In the genomic region with DNA sequence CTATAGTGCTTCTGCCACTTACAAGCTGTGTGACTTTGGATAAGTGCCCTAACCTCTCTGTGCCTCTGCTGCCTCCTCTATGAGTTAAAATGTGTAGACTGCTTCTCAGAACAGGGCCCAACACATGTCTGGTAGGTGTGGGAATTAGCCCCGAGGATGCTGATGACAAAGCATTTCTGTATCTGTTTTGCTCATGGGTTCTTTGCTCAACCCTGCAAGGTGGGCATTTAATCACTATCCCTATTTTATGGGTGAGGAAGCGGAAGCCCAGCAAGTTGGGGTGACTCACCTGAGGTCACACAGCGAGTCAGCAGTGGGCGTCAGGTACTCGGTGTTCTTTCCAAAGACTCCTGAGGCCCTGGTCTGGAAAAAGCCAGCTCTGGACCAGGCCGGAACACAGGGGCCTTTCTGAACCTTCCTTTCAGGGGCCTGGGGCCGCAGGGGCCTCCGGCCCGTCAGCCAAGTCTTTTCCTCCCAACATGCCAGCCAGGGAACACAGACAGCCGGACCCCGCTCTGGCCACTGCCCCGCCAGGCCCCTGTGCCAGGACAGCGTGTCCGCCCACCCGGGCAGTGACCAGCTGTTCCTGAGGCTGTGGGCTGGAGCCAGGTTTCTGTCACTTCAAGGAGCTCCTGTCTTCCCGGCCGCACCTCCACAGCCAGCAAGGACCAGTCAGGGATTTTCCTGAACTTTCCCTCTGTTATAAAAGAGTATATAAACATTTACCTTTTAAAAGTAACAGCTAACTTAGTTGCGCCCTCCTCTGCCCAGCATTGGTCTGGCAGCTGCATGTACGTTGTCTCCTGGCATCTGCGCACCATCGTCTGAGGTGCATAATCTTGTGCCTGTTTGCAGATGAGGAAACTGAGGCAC, we compare ENCODE assay signal across 9 cellular contexts.
DNase-seq lines count a peak whose midpoint lies in the region; ATAC-seq, FAIRE-seq and TF ChIP-seq lines count a peak whose summit lies in the region.
"Had no signal": no experiment of that assay in that cellular context is flagged by ENCODE, and none has a peak within 500 bp of the region (broad histone marks: within the 10 kb centered on the region; RNA-seq: fewer than 3 reads in every experiment).

No MANE protein-coding gene starts in this region.

- TF ChIP-seq CTCF in fibroblast of mammary gland (conservative IDR thresholded peaks at IDR 0.05; ENCODE audit: control insufficient read depth, insufficient read depth, low read depth, low read length), result peak; percentile 45
- peak in 2 of 4 donors; percentile 13 to 27 for TF ChIP-seq CTCF in pancreas (IDR thresholded peaks at IDR 0.05)

- no peaks in the 10 kb centered on the region for H3K27me3 Mint-ChIP-seq in T-helper 17 cell

- H3K4me1 ChIP-seq in SJCRH30, result peaks cover 21% of the 10 kb centered on the region
- H3K4me1 ChIP-seq in pancreas, result peaks cover 0 to 10% (median 0%) of the 10 kb centered on the region in 3 donors

- no peaks in the 10 kb centered on the region for H3K27me3 ChIP-seq in SJCRH30
- no peaks in the 10 kb centered on the region for H3K27me3 ChIP-seq in pancreas

- no peaks in the 10 kb centered on the region for H3K36me3 ChIP-seq in SJCRH30
- no peaks in the 10 kb centered on the region for H3K36me3 ChIP-seq in pancreas

- intact Hi-C loops in pancreas (cut with DNase I), result no loop called here

- DNase-seq in SJCRH30 (peak; percentile 64 to 65), fibroblast of mammary gland (ENCODE audit: low read depth) (peak; percentile 70), pancreas (peak in 4 of 6 donors; percentile 53 to 78 (median 59)), T-helper 17 cell (no peak), NOMO-1 treated with DMSO at 0.1 percent for 48 hours (lab: John Stamatoyannopoulos, UW; ENCODE audit: unreplicated experiment) (no peak), NCI-H1092 treated with DMSO at 0.1 percent for 48 hours (lab: John Stamatoyannopoulos, UW) (no peak)
- DNase-seq: activated CD4-positive, CD25-positive, alpha-beta regulatory T cell had no signal

- H3K36me3 Mint-ChIP-seq in T-helper 17 cell (ENCODE audit: low read depth), result no peaks in the 10 kb centered on the region

- no peak overlapping the region for H3K27ac Mint-ChIP-seq in T-helper 17 cell

- peaks cover 13% of the 10 kb centered on the region for H3K4me1 Mint-ChIP-seq in T-helper 17 cell

- ATAC-seq in pancreas, result peak; percentile 68 to 86 (median 76)
- no peak for ATAC-seq in T-helper 17 cell
- ATAC-seq in GM19455 (IDR thresholded peaks at IDR 0.05; ENCODE audit: unreplicated experiment), result no peak

- FAIRE-seq in G401.6 (lab: Jason Lieb, UNC), result peak; percentile 94
- no peak for FAIRE-seq in pancreas (lab: Jason Lieb, UNC)

- 27 to 35% methylated on average over 21 of the region's 21 CpGs for WGBS in pancreas, 2 donors

- H3K9me3 ChIP-seq in SJCRH30 (replicated peaks) (no peaks in the 10 kb centered on the region), pancreas (no peaks in the 10 kb centered on the region), T-helper 17 cell (ENCODE audit: control insufficient read depth, low read length, poor library complexity, severe bottlenecking) (no peaks in the 10 kb centered on the region)

- H3K4me3 ChIP-seq in SJCRH30 (no peak overlapping the region), fibroblast of mammary gland (ENCODE audit: control insufficient read depth, low read depth, low read length) (no peak overlapping the region), pancreas (no peak overlapping the region)

- H3K4me3 Mint-ChIP-seq in T-helper 17 cell, result no peak overlapping the region

- no peak overlapping the region for H3K27ac ChIP-seq in SJCRH30
- H3K27ac ChIP-seq in pancreas, result peak overlapping the region; percentile 38 to 85 (median 62)

Comparison
In these comparisons a context has a peak if more than half of its experiments do, and no peak if none do; other contexts are left out.
1. DNase-seq: peak in SJCRH30 (2 of 2), fibroblast of mammary gland (single experiment) and pancreas (4 of 6); none in T-helper 17 cell (0 of 3), NOMO-1 treated with DMSO at 0.1 percent for 48 hours (single experiment) and NCI-H1092 treated with DMSO at 0.1 percent for 48 hours (single experiment).
2. ATAC-seq: peak in pancreas (4 of 4); none in T-helper 17 cell (single experiment) and GM19455 (single experiment).